Comparison of ENCODE assay signal across 11 cellular contexts in genomic region chrX:15816453-15816838, GRCh38. TPM values are rescaled to one million over a fixed set of nuclear protein-coding genes. Genes with fewer than 3 reads are reported as not detected.
DNase-seq lines count a peak whose midpoint lies in the region; ATAC-seq, FAIRE-seq and TF ChIP-seq lines count a peak whose summit lies in the region.
"Had no signal": no experiment of that assay in that cellular context is flagged by ENCODE, and none has a peak within 500 bp of the region (broad histone marks: within the 10 kb centered on the region; RNA-seq: fewer than 3 reads in every experiment).

No MANE protein-coding gene starts in this region.

- H2AFZ ChIP-seq in astrocyte (ENCODE audit: low read depth, low read length): no peak overlapping the region

- 0% methylated on average over 1 of the region's 1 CpG for WGBS in HUES64

- peaks cover 49% of the 10 kb centered on the region for H3K36me3 Mint-ChIP-seq in T-helper 2 cell treated with Interferon-gamma antibody and Interleukin-4, amounts not matched to agents 5 μg/mL and 100 μg/mL, for 36 hours (ENCODE audit: low read depth)
- H3K36me3 Mint-ChIP-seq in astrocyte (ENCODE audit: low read depth, unreplicated experiment): no peaks in the 10 kb centered on the region
- peaks cover 4 to 62% (median 22%) of the 10 kb centered on the region in 3 donors for H3K36me3 Mint-ChIP-seq in naive thymus-derived CD8-positive, alpha-beta T cell

- H3K9me3 Mint-ChIP-seq in T-helper 2 cell treated with Interferon-gamma antibody and Interleukin-4, amounts not matched to agents 5 μg/mL and 100 μg/mL, for 36 hours: no peaks in the 10 kb centered on the region
- H3K9me3 Mint-ChIP-seq in astrocyte (ENCODE audit: unreplicated experiment): no peaks in the 10 kb centered on the region
- H3K9me3 Mint-ChIP-seq in naive thymus-derived CD8-positive, alpha-beta T cell: no peaks in the 10 kb centered on the region

- H3K27me3 Mint-ChIP-seq in T-helper 2 cell treated with Interferon-gamma antibody and Interleukin-4, amounts not matched to agents 5 μg/mL and 100 μg/mL, for 36 hours (ENCODE audit: low read depth): no peaks in the 10 kb centered on the region
- H3K27me3 Mint-ChIP-seq in astrocyte (ENCODE audit: low read depth, unreplicated experiment): no peaks in the 10 kb centered on the region
- no peaks in the 10 kb centered on the region for H3K27me3 Mint-ChIP-seq in naive thymus-derived CD8-positive, alpha-beta T cell

- no peak for FAIRE-seq in astrocyte (lab: Jason Lieb, UNC)

- peak in 1 of 2 donors; percentile 5 for ATAC-seq in naive thymus-derived CD8-positive, alpha-beta T cell
- no peak for ATAC-seq in GM19351 (IDR thresholded peaks at IDR 0.05; ENCODE audit: unreplicated experiment)
- ATAC-seq in GM18505 (IDR thresholded peaks at IDR 0.05; ENCODE audit: unreplicated experiment): no peak
- ATAC-seq: gastroesophageal sphincter had no signal

- no peak overlapping the region for H3K4me3 ChIP-seq in HUES64 (ENCODE audit: low read length)
- H3K4me3 ChIP-seq in astrocyte (ENCODE audit: insufficient read depth, low read depth, low read length): no peak overlapping the region
- H3K4me3 ChIP-seq: gastroesophageal sphincter had no signal

- H3K4me1 Mint-ChIP-seq in T-helper 2 cell treated with Interferon-gamma antibody and Interleukin-4, amounts not matched to agents 5 μg/mL and 100 μg/mL, for 36 hours (ENCODE audit: low read depth): peaks cover 41% of the 10 kb centered on the region
- H3K4me1 Mint-ChIP-seq in astrocyte (ENCODE audit: low read depth, unreplicated experiment): peaks cover 10% of the 10 kb centered on the region
- peaks cover 9 to 30% (median 27%) of the 10 kb centered on the region in 4 donors for H3K4me1 Mint-ChIP-seq in naive thymus-derived CD8-positive, alpha-beta T cell

- peak overlapping the region; percentile 74 for H3K4me3 Mint-ChIP-seq in T-helper 2 cell treated with Interferon-gamma antibody and Interleukin-4, amounts not matched to agents 5 μg/mL and 100 μg/mL, for 36 hours
- no peak overlapping the region for H3K4me3 Mint-ChIP-seq in astrocyte (ENCODE audit: unreplicated experiment)
- peak overlapping the region in 2 of 10 donors; percentile 18 to 43 for H3K4me3 Mint-ChIP-seq in naive thymus-derived CD8-positive, alpha-beta T cell

- H3K4me2 ChIP-seq in astrocyte (ENCODE audit: low read length): no peak overlapping the region

- TF ChIP-seq POLR2A in GM18505 (IDR thresholded peaks at IDR 0.05; ENCODE audit: borderline replicate concordance, extremely low read depth, insufficient read depth, insufficient read length): no peak

- H3K9me3 ChIP-seq in HUES64 (ENCODE audit: insufficient read depth, low read depth, low read length) (no peaks in the 10 kb centered on the region), astrocyte (ENCODE audit: insufficient read depth, low read depth, low read length) (no peaks in the 10 kb centered on the region)
- H3K9me3 ChIP-seq: gastroesophageal sphincter had no signal

- H3K4me1 ChIP-seq in HUES64 (ENCODE audit: insufficient read depth, low read length) (peaks cover 14% of the 10 kb centered on the region), astrocyte (ENCODE audit: insufficient read depth, low read length) (no peaks in the 10 kb centered on the region)
- H3K4me1 ChIP-seq: gastroesophageal sphincter had no signal

- H3K36me3 ChIP-seq in HUES64 (ENCODE audit: insufficient read depth, low read length) (peaks cover 62% of the 10 kb centered on the region), astrocyte (ENCODE audit: insufficient read depth, low read length) (peaks cover 6% of the 10 kb centered on the region)

- H3K27me3 ChIP-seq in HUES64 (ENCODE audit: insufficient read depth, low read length) (no peaks in the 10 kb centered on the region), astrocyte (ENCODE audit: insufficient read depth, low read length) (no peaks in the 10 kb centered on the region)
- H3K27me3 ChIP-seq: gastroesophageal sphincter had no signal

- H3K9ac ChIP-seq in HUES64 (ENCODE audit: low read depth, low read length) (peak overlapping the region; percentile 34; the same call in 1 of the 2 replicates), astrocyte (ENCODE audit: low read length) (no peak overlapping the region)

- no peaks in the 10 kb centered on the region for H4K20me1 ChIP-seq in astrocyte (ENCODE audit: insufficient read depth, low read length)

- no peaks in the 10 kb centered on the region for H3K79me2 ChIP-seq in astrocyte (ENCODE audit: insufficient read depth, low read length)

- H3K27ac ChIP-seq in HUES64 (ENCODE audit: low read depth, low read length) (peak overlapping the region; percentile 93), astrocyte (ENCODE audit: low read depth, low read length) (no peak overlapping the region)
- H3K27ac ChIP-seq: gastroesophageal sphincter had no signal

- no peak for TF ChIP-seq CTCF in astrocyte (IDR thresholded peaks at IDR 0.05; ENCODE audit: insufficient read depth, low read depth, low read length)

- POLR2A ChIA-PET in naive thymus-derived CD8-positive, alpha-beta T cell (lab: Charles Lee): interaction anchor here (1.0 to 2.0 kb wide), 2 partner anchors 26 to 38 kb away, joined by 4 to 6 read pairs; partner anchors contain the start of genes AP1S2 and ZRSR2

- peak overlapping the region; percentile 81 for H3K27ac Mint-ChIP-seq in T-helper 2 cell treated with Interferon-gamma antibody and Interleukin-4, amounts not matched to agents 5 μg/mL and 100 μg/mL, for 36 hours
- peak overlapping the region; percentile 91 for H3K27ac Mint-ChIP-seq in astrocyte (ENCODE audit: unreplicated experiment)
- peak overlapping the region in 7 of 10 donors; percentile 45 to 91 (median 80) for H3K27ac Mint-ChIP-seq in naive thymus-derived CD8-positive, alpha-beta T cell

- DNase-seq in T-helper 2 cell treated with Interferon-gamma antibody and Interleukin-4, amounts not matched to agents 5 μg/mL and 100 μg/mL, for 36 hours (ENCODE audit: low spot score): no peak
- no peak for DNase-seq in T-helper 2 cell
- no peak for DNase-seq in astrocyte (ENCODE audit: low read depth)
- DNase-seq in naive thymus-derived CD8-positive, alpha-beta T cell: no peak
- no peak for DNase-seq in CD1c-positive myeloid dendritic cell (ENCODE audit: extremely low spot score)
- DNase-seq: NCI-H1930; stimulated activated CD4-positive, alpha-beta T cell treated with anti-CD3 and anti-CD28 coated beads, Interleukin-12 subunit alpha, Interleukin-12 subunit beta, amount 100 ng/mL, for 4 hours had no signal

RNA-seq across cellular contexts. Expression of gene ZRSR2, which starts 26.2 kb away (rescaled TPM):
- 8.1 TPM for polyA plus RNA-seq in HUES64 (2013, experiment 1 of 2)
- polyA plus RNA-seq in HUES64 (2013, experiment 2 of 2): 7.5 TPM
- 7.3 and 9.3 TPM in 2 replicates for total RNA-seq in astrocyte
- 10 to 100 TPM; 22.4 to 24.9 TPM for total RNA-seq in naive thymus-derived CD8-positive, alpha-beta T cell
- 10 to 100 TPM; 15.1 to 44.8 (median 27.7) TPM for polyA plus RNA-seq in naive thymus-derived CD8-positive, alpha-beta T cell

RNA-seq across cellular contexts. Expression of gene AP1S2, which starts 38.2 kb away (rescaled TPM):
- polyA plus RNA-seq in HUES64 (2013, experiment 1 of 2): 125 TPM
- polyA plus RNA-seq in HUES64 (2013, experiment 2 of 2): 131 TPM
- total RNA-seq in astrocyte: 43.5 and 74.2 TPM in 2 replicates
- total RNA-seq in naive thymus-derived CD8-positive, alpha-beta T cell: 10 to 100 TPM; 17.5 to 20.9 TPM
- 10 to 100 TPM; 31.2 to 47.8 (median 35.3) TPM for polyA plus RNA-seq in naive thymus-derived CD8-positive, alpha-beta T cell
